ENCODE assay signal across 7 cellular contexts in genomic region chr12:6688543-6688999, GRCh38. TPM values are rescaled to one million over a fixed set of nuclear protein-coding genes. Genes with fewer than 3 reads are reported as not detected.
DNase-seq lines count a peak whose midpoint lies in the region; ATAC-seq and TF ChIP-seq lines count a peak whose summit lies in the region.

No MANE protein-coding gene starts in this region.

- peak overlapping the region; percentile 79 for H2AK5ac ChIP-seq in mesendoderm (ENCODE audit: low read length)

- H3K56ac ChIP-seq in mesendoderm (ENCODE audit: low read length), result peak overlapping the region; percentile 100

- H4K20me1 ChIP-seq in SU-DHL-6 (ENCODE audit: low read depth, low read length), result 0 out of 2 replicates have a peak, but pooled peaks cover 3% of the 10 kb centered on the region

- no peak for TF ChIP-seq POLR2A in suprapubic skin (IDR thresholded peaks at IDR 0.05)

- H4K5ac ChIP-seq in mesendoderm (ENCODE audit: low read length), result no peak overlapping the region

- H3K36me3 ChIP-seq in SU-DHL-6 (ENCODE audit: low read length) (no peaks in the 10 kb centered on the region), mesendoderm (ENCODE audit: control insufficient read depth, insufficient read depth, low read length) (no peaks in the 10 kb centered on the region), suprapubic skin (no peaks in the 10 kb centered on the region)

- H4K8ac ChIP-seq in mesendoderm (ENCODE audit: low read depth, low read length), result no peak overlapping the region

- peaks cover 7% of the 10 kb centered on the region for H3K79me1 ChIP-seq in mesendoderm (ENCODE audit: low read length)

- H3K9me3 ChIP-seq in SU-DHL-6 (ENCODE audit: insufficient read depth, low read length) (no peaks in the 10 kb centered on the region), suprapubic skin (no peaks in the 10 kb centered on the region)

- H3K27ac ChIP-seq in SU-DHL-6 (ENCODE audit: low read depth, low read length) (peak overlapping the region; percentile 92), mesendoderm (ENCODE audit: low read depth, low read length) (peak overlapping the region; percentile 97), suprapubic skin (peak overlapping the region; percentile 95)

- peak; percentile 2 for ATAC-seq in HG02938 (IDR thresholded peaks at IDR 0.05; ENCODE audit: unreplicated experiment)

- H3K9me2 ChIP-seq in SU-DHL-6 (replicated peaks; ENCODE audit: insufficient read depth, low read length), result no peaks in the 10 kb centered on the region

- H3F3A ChIP-seq in SU-DHL-6 (ENCODE audit: insufficient read depth), result 0 out of 2 replicates have a peak, but pooled peaks cover 14% of the 10 kb centered on the region

- peak overlapping the region; percentile 49 for H3K4ac ChIP-seq in mesendoderm (ENCODE audit: low read depth, low read length)

- H3K27me3 ChIP-seq in SU-DHL-6 (ENCODE audit: low read length) (no peaks in the 10 kb centered on the region), mesendoderm (ENCODE audit: insufficient read depth, low read length, poor library complexity) (no peaks in the 10 kb centered on the region), suprapubic skin (no peaks in the 10 kb centered on the region)

- DNase-seq in GM12864 (ENCODE audit: low read depth) (no peak), dermis blood vessel endothelial cell (peak; percentile 54), mesendoderm (no peak), suprapubic skin (ENCODE audit: low spot score in 2 of 2) (peak in 1 of 2 donors; percentile 80), EL (no peak)

- H2BK15ac ChIP-seq in mesendoderm (replicated peaks; ENCODE audit: low read depth), result no peak overlapping the region

- peaks cover 2% of the 10 kb centered on the region for H3K4me1 ChIP-seq in mesendoderm (ENCODE audit: control insufficient read depth, low read depth, low read length)
- peaks cover 34% of the 10 kb centered on the region for H3K4me1 ChIP-seq in suprapubic skin

- no peak for TF ChIP-seq EP300 in suprapubic skin (IDR thresholded peaks at IDR 0.05)

- H2AFZ ChIP-seq in SU-DHL-6 (ENCODE audit: low read depth, low read length, severe bottlenecking), result no peak overlapping the region

- no peak overlapping the region for H2BK120ac ChIP-seq in mesendoderm (ENCODE audit: low read depth, low read length)

- TF ChIP-seq CTCF in GM12864 (IDR thresholded peaks at IDR 0.05; ENCODE audit: low read depth, low read length, missing control alignments) (no peak), SU-DHL-6 (IDR thresholded peaks at IDR 0.05; ENCODE audit: insufficient read depth, low read length, poor library complexity, severe bottlenecking) (no peak), suprapubic skin (IDR thresholded peaks at IDR 0.05) (no peak)

- peak overlapping the region; percentile 29 for H3K23ac ChIP-seq in mesendoderm (ENCODE audit: low read length)

- H3K9ac ChIP-seq in SU-DHL-6 (ENCODE audit: low read length), result peak overlapping the region; percentile 99
- H3K9ac ChIP-seq in mesendoderm (ENCODE audit: low read length), result peak overlapping the region; percentile 99

- H2BK5ac ChIP-seq in mesendoderm (ENCODE audit: low read length), result peak overlapping the region; percentile 89

- H3K4me3 ChIP-seq in GM12864 (ENCODE audit: low read depth, low read length) (peak overlapping the region; percentile 98), SU-DHL-6 (ENCODE audit: insufficient read depth, low read length, poor library complexity, severe bottlenecking) (peak overlapping the region; percentile 93), mesendoderm (ENCODE audit: low read length) (peak overlapping the region; percentile 90), suprapubic skin (peak overlapping the region; percentile 84)

- WGBS in mesendoderm (ENCODE audit: extremely low coverage, insufficient coverage, low lambda C conversion rate), result no CpG with 5 or more reads among the region's 13 CpGs
- WGBS in suprapubic skin, result under 1% methylated on average over 13 of the region's 13 CpGs

- H3K4me2 ChIP-seq in SU-DHL-6 (ENCODE audit: low read depth, low read length, poor library complexity, severe bottlenecking), result peak overlapping the region; percentile 90
- H3K4me2 ChIP-seq in mesendoderm (ENCODE audit: low read length), result peak overlapping the region; percentile 88

- H3K79me2 ChIP-seq in SU-DHL-6 (ENCODE audit: insufficient read depth, low read length) (peaks cover 67% of the 10 kb centered on the region), mesendoderm (ENCODE audit: control insufficient read depth, insufficient read depth, low read length) (peaks cover 42% of the 10 kb centered on the region)

- H3K18ac ChIP-seq in mesendoderm (ENCODE audit: low read length), result no peak overlapping the region

RNA-seq across cellular contexts. Expression of gene ZNF384, which starts 0.6 kb away (rescaled TPM):
- total RNA-seq in dermis blood vessel endothelial cell, result 12.1 and 15.9 TPM in 2 replicates
- polyA plus RNA-seq in mesendoderm (2013, experiment 1 of 2), result 57.5 TPM
- polyA plus RNA-seq in mesendoderm (2013, experiment 2 of 2), result 61.4 TPM
- total RNA-seq in suprapubic skin, result 10 to 100 TPM; 34.5 to 72.0 (median 42.2) TPM

RNA-seq across cellular contexts. Expression of gene PIANP, which starts 12.0 kb away (rescaled TPM):
- total RNA-seq in dermis blood vessel endothelial cell (not detected in 2 replicates), suprapubic skin (not detected)
- polyA plus RNA-seq in mesendoderm (2013, experiment 1 of 2), result 2.7 TPM
- polyA plus RNA-seq in mesendoderm (2013, experiment 2 of 2), result 2.8 TPM

RNA-seq across cellular contexts. Expression of gene ING4, which starts 25.7 kb away (rescaled TPM):
- 44.0 and 61.1 TPM in 2 replicates for total RNA-seq in dermis blood vessel endothelial cell
- 11.7 TPM for polyA plus RNA-seq in mesendoderm (2013, experiment 1 of 2)
- 11.7 TPM for polyA plus RNA-seq in mesendoderm (2013, experiment 2 of 2)
- total RNA-seq in suprapubic skin, result 10 to 100 TPM; 53.2 to 85.0 (median 70.6) TPM

RNA-seq across cellular contexts. Expression of gene COPS7A, which starts 35.3 kb away (rescaled TPM):
- total RNA-seq in dermis blood vessel endothelial cell, result 31.7 and 41.4 TPM in 2 replicates
- polyA plus RNA-seq in mesendoderm (2013, experiment 1 of 2), result 34.9 TPM
- 35.6 TPM for polyA plus RNA-seq in mesendoderm (2013, experiment 2 of 2)
- total RNA-seq in suprapubic skin, result 10 to 100 TPM; 50.2 to 70.7 (median 66.6) TPM

RNA-seq across cellular contexts. Expression of gene ACRBP, which starts 41.3 kb away (rescaled TPM):
- total RNA-seq in dermis blood vessel endothelial cell, result 0.42 and 1.5 TPM in 2 replicates
- polyA plus RNA-seq in mesendoderm (2013, experiment 1 of 2), result 0.38 TPM
- polyA plus RNA-seq in mesendoderm (2013, experiment 2 of 2), result 0.55 TPM
- total RNA-seq in suprapubic skin, result 1 to 10 TPM in 3 of 4 donors, under 1 TPM in 1; 0.86 to 9.3 (median 1.6) TPM
